In the genomic region with DNA sequence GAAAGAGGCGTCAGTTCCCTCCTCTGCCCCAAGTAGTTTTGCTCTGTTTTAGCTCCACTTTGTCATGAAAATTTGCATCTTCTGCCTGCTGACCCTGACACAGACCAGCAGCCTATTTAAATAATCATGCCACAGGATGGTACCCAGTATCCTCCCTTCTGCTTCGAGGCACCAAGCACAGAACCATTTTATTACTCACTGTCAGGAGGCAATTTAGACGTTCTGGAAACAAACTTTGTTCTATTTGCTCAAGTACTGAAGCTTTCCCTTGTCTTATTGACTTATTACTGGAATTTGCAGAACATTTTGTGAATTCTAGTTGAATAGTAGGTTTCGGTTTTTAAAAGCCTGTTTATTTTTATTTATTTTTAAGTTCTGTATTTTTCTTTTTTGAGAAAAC, we compare ENCODE assay signal across 26 cellular contexts.
"Had no signal": no experiment of that assay in that cellular context is flagged by ENCODE, and none has a peak within 500 bp of the region (broad histone marks: within the 10 kb centered on the region; RNA-seq: fewer than 3 reads in every experiment).

No MANE protein-coding gene starts in this region.

- H3K9me3 Mint-ChIP-seq: memory B cell; stimulated activated memory B cell treated with anti-CD40 and anti-IgM and Interleukin-4, amounts not matched to agents 10 μg/mL and 1 μg/mL and 100 μg/mL, for 72 hours had no signal

- H3K9me3 ChIP-seq: esophagus muscularis mucosa, gastroesophageal sphincter, heart left ventricle, right atrium auricular region, spleen, testis, tibial artery had no signal

- H3K27ac ChIP-seq: coronary artery, esophagus muscularis mucosa, foreskin keratinocyte, gastroesophageal sphincter, heart left ventricle, hepatocyte, parathyroid adenoma, right atrium auricular region, skin epidermis, spleen, testis, tibial artery had no signal

- H3K4me3 Mint-ChIP-seq: memory B cell; naive thymus-derived CD8-positive, alpha-beta T cell; stimulated activated memory B cell treated with anti-CD40 and anti-IgM and Interleukin-4, amounts not matched to agents 10 μg/mL and 1 μg/mL and 100 μg/mL, for 72 hours; type B pancreatic cell had no signal

- H2AFZ ChIP-seq: hepatocyte, parathyroid adenoma had no signal

- DNase-seq: dermis blood vessel endothelial cell; effector memory CD4-positive, alpha-beta T cell; foreskin keratinocyte; heart left ventricle; kidney; left ventricle myocardium superior; midbrain; naive thymus-derived CD8-positive, alpha-beta T cell; spleen; stimulated activated CD4-positive, alpha-beta T cell treated with anti-CD3 and anti-CD28 coated beads, Interleukin-4, amount 100 ng/mL, for 4 hours; stimulated activated naive CD8-positive, alpha-beta T cell treated with anti-CD3 and anti-CD28 coated beads, Interleukin-15, Interleukin-2, amounts not matched to agents 100 U/mL and 50 U/mL, for 24 hours; substantia nigra; testis; tibial artery had no signal

- H3K9ac ChIP-seq: parathyroid adenoma had no signal

- H3K79me2 ChIP-seq: hepatocyte, parathyroid adenoma had no signal

- H3K4me2 ChIP-seq: hepatocyte had no signal

- H3K27me3 Mint-ChIP-seq: memory B cell; naive thymus-derived CD8-positive, alpha-beta T cell; progenitor cell of endocrine pancreas; stimulated activated memory B cell treated with anti-CD40 and anti-IgM and Interleukin-4, amounts not matched to agents 10 μg/mL and 1 μg/mL and 100 μg/mL, for 72 hours; type B pancreatic cell had no signal

- H3K36me3 ChIP-seq: esophagus muscularis mucosa, gastroesophageal sphincter, heart left ventricle, right atrium auricular region, spleen, tibial artery had no signal

- H3K36me3 Mint-ChIP-seq: memory B cell; stimulated activated memory B cell treated with anti-CD40 and anti-IgM and Interleukin-4, amounts not matched to agents 10 μg/mL and 1 μg/mL and 100 μg/mL, for 72 hours; type B pancreatic cell had no signal

- H3K4me3 ChIP-seq: coronary artery, esophagus muscularis mucosa, gastroesophageal sphincter, heart left ventricle, hepatocyte, lung, right atrium auricular region, skin epidermis, spleen, testis, tibial artery had no signal

- H3K4me1 Mint-ChIP-seq: memory B cell; stimulated activated memory B cell treated with anti-CD40 and anti-IgM and Interleukin-4, amounts not matched to agents 10 μg/mL and 1 μg/mL and 100 μg/mL, for 72 hours had no signal

- H3K27ac Mint-ChIP-seq: memory B cell; naive thymus-derived CD8-positive, alpha-beta T cell; stimulated activated memory B cell treated with anti-CD40 and anti-IgM and Interleukin-4, amounts not matched to agents 10 μg/mL and 1 μg/mL and 100 μg/mL, for 72 hours; type B pancreatic cell had no signal

- H3K4me1 ChIP-seq: foreskin keratinocyte, gastroesophageal sphincter, parathyroid adenoma, testis had no signal

- ATAC-seq: foreskin keratinocyte; gastroesophageal sphincter; heart left ventricle; left ventricle myocardium superior; naive thymus-derived CD8-positive, alpha-beta T cell; stimulated activated memory B cell treated with anti-CD40 and anti-IgM and Interleukin-4, amounts not matched to agents 10 μg/mL and 1 μg/mL and 100 μg/mL, for 72 hours; stimulated activated naive CD8-positive, alpha-beta T cell treated with anti-CD3 and anti-CD28 coated beads, Interleukin-15, Interleukin-2, amounts not matched to agents 100 U/mL and 50 U/mL, for 24 hours had no signal

- H3K27me3 ChIP-seq: esophagus muscularis mucosa, foreskin keratinocyte, gastroesophageal sphincter, heart left ventricle, hepatocyte, right atrium auricular region, spleen, testis, tibial artery had no signal
